8 cellular contexts compared by ENCODE assay signal in genomic region chr13:31045621-31046081, GRCh38.
DNase-seq lines count a peak whose midpoint lies in the region; ATAC-seq and TF ChIP-seq lines count a peak whose summit lies in the region.

No MANE protein-coding gene starts in this region.

- intact Hi-C loops in left ventricle myocardium superior (cut with micrococcal nuclease) = no loop called here

- H3K4me1 ChIP-seq in SJCRH30 = peaks cover 32% of the 10 kb centered on the region

- peak overlapping the region; percentile 58 for H3K27ac ChIP-seq in SJCRH30
- no peak overlapping the region for H3K27ac ChIP-seq in WERI-Rb-1

- POLR2A ChIA-PET in BJ (lab: Charles Lee) = no interaction called here

- no peaks in the 10 kb centered on the region for H3K27me3 ChIP-seq in BJ (ENCODE audit: control insufficient read depth, insufficient read depth, low read length)
- no peaks in the 10 kb centered on the region for H3K27me3 ChIP-seq in SJCRH30
- no peaks in the 10 kb centered on the region for H3K27me3 ChIP-seq in WERI-Rb-1 (ENCODE audit: insufficient read depth, low read depth, severe bottlenecking)

- H3K9me3 ChIP-seq in SJCRH30 (replicated peaks) (no peaks in the 10 kb centered on the region), WERI-Rb-1 (ENCODE audit: severe bottlenecking) (no peaks in the 10 kb centered on the region)

- no peak overlapping the region for H3K4me3 ChIP-seq in BJ (ENCODE audit: low read depth, low read length)
- H3K4me3 ChIP-seq in SJCRH30 = peak overlapping the region; percentile 36
- H3K4me3 ChIP-seq in WERI-Rb-1 (ENCODE audit: low read depth, low read length) = no peak overlapping the region

- ATAC-seq in left ventricle myocardium superior (peak; percentile 36), GM19023 (IDR thresholded peaks at IDR 0.05; ENCODE audit: unreplicated experiment) (no peak)

- peak; percentile 85 for DNase-seq in BJ (ENCODE audit: low read depth)
- peak; percentile 89 for DNase-seq in H4 (ENCODE audit: low spot score)
- peak; percentile 72 to 78 for DNase-seq in SJCRH30
- DNase-seq in activated naive CD4-positive, alpha-beta T cell (lab: John Stamatoyannopoulos, UW) = peak; percentile 9 to 45 (median 18)
- DNase-seq in left ventricle myocardium superior = no peak
- DNase-seq in stimulated activated CD4-positive, alpha-beta T cell treated with anti-CD3 and anti-CD28 coated beads, Interleukin-1b, Interleukin-23, amount 100 ng/mL, for 24 hours (ENCODE audit: low read depth in 4 of 4, low spot score in 1 of 4) = peak; percentile 41 to 70 (median 50)
- no peak for DNase-seq in WERI-Rb-1

- no peaks in the 10 kb centered on the region for H3K36me3 ChIP-seq in BJ (ENCODE audit: control insufficient read depth, insufficient read depth, low read length)
- no peaks in the 10 kb centered on the region for H3K36me3 ChIP-seq in SJCRH30
- H3K36me3 ChIP-seq in WERI-Rb-1 = no peaks in the 10 kb centered on the region

- CTCF ChIA-PET in BJ (lab: Yijun Ruan, JAX) = interaction anchor here (0.7 to 3.0 kb wide), 13 partner anchors 9 to 919 kb away, joined by 3 to 16 read pairs (median 6); partner anchors contain the start of gene B3GLCT

- TF ChIP-seq CTCF in BJ (IDR thresholded peaks at IDR 0.05; ENCODE audit: insufficient read depth, low read depth, low read length) (no peak), WERI-Rb-1 (IDR thresholded peaks at IDR 0.05; ENCODE audit: low read depth, low read length) (no peak)

Comparison
In these comparisons a context has a peak if more than half of its experiments do, and no peak if none do; other contexts are left out.
1. DNase-seq: peak in BJ (single experiment), H4 (single experiment), SJCRH30 (2 of 2), activated naive CD4-positive, alpha-beta T cell (4 of 4) and stimulated activated CD4-positive, alpha-beta T cell treated with anti-CD3 and anti-CD28 coated beads, Interleukin-1b, Interleukin-23, amount 100 ng/mL, for 24 hours (4 of 4); none in left ventricle myocardium superior (single experiment) and WERI-Rb-1 (single experiment).